Comparison of ENCODE assay signal across 21 cellular contexts in the genomic region with DNA sequence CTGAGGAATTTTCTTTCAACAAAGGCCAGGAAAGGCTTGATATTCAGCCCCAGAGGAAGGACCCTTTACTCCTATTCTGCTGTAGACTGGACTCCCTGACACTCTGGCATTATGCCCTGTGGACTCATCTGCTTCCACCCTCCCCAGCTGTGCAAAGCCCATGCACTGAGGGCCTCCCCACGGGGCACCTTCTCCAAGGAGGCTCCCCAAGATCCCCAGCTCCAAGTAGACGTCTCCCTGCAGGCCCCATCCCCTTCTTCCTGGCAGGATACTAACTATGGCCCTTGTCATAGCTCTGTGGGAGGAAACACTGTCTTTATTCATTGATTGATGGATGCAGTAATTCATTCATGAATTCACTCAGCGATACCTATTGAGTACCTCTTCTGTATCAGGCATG. TPM values are rescaled to one million over a fixed set of nuclear protein-coding genes. Genes with fewer than 3 reads are reported as not detected.
DNase-seq lines count a peak whose midpoint lies in the region; ATAC-seq and TF ChIP-seq lines count a peak whose summit lies in the region.
"Had no signal": no experiment of that assay in that cellular context is flagged by ENCODE, and none has a peak within 500 bp of the region (broad histone marks: within the 10 kb centered on the region; RNA-seq: fewer than 3 reads in every experiment).

No MANE protein-coding gene starts in this region.

- no peaks in the 10 kb centered on the region for H3K27me3 ChIP-seq in H7 (ENCODE audit: control insufficient read depth, insufficient read depth, low read length)
- no peaks in the 10 kb centered on the region for H3K27me3 ChIP-seq in sigmoid colon

- POLR2A ChIA-PET in activated CD4-positive, alpha-beta memory T cell treated with anti-CD3 and anti-CD28 coated beads for 36 hours (lab: Charles Lee), result interaction anchor here (0.6 kb wide), 1 partner anchor 30 kb away, joined by 3 read pairs; no protein-coding TSS in a partner anchor

- WGBS in sigmoid colon, 2 donors, result 81 to 83% methylated on average over 3 of the region's 3 CpGs

- no peak overlapping the region for H3K27ac ChIP-seq in sigmoid colon
- H3K27ac ChIP-seq: HL-60, KMS-11 had no signal

- no peak for TF ChIP-seq CTCF in CD14-positive monocyte (IDR thresholded peaks at IDR 0.05)
- no peak for TF ChIP-seq CTCF in chondrocyte (IDR thresholded peaks at IDR 0.05)
- no peak for TF ChIP-seq CTCF in sigmoid colon (IDR thresholded peaks at IDR 0.05)

- no peaks in the 10 kb centered on the region for H3K36me3 Mint-ChIP-seq in CD14-positive monocyte
- no peaks in the 10 kb centered on the region for H3K36me3 Mint-ChIP-seq in chondrocyte (ENCODE audit: low read depth)
- H3K36me3 Mint-ChIP-seq in activated CD4-positive, alpha-beta memory T cell treated with anti-CD3 and anti-CD28 coated beads for 36 hours, result no peaks in the 10 kb centered on the region

- intact Hi-C loops in CD14-positive monocyte (cut with micrococcal nuclease), result loop anchor here in 1 of 2 donors (10.0 kb wide), 1 partner anchor 282 kb away; no protein-coding TSS in a partner anchor
- intact Hi-C loops in sigmoid colon (cut with DNase I), result no loop called here
- intact Hi-C loops in activated CD4-positive, alpha-beta memory T cell treated with anti-CD3 and anti-CD28 coated beads for 36 hours (cut with micrococcal nuclease), result no loop called here

- H3K27ac Mint-ChIP-seq in CD14-positive monocyte (no peak overlapping the region), chondrocyte (ENCODE audit: unreplicated experiment) (no peak overlapping the region)
- H3K27ac Mint-ChIP-seq in activated CD4-positive, alpha-beta memory T cell treated with anti-CD3 and anti-CD28 coated beads for 36 hours, result no peak overlapping the region
- no peak overlapping the region for H3K27ac Mint-ChIP-seq in stimulated activated naive CD8-positive, alpha-beta T cell treated with anti-CD3 and anti-CD28 coated beads, Interleukin-15, amount 100 ng/mL, for 72 hours

- peaks cover 0 to 23% (median 20%) of the 10 kb centered on the region in 4 donors for H3K4me1 ChIP-seq in sigmoid colon

- H3K27me3 Mint-ChIP-seq in CD14-positive monocyte (ENCODE audit: low read depth in 3 of 3) (peaks cover 8 to 10% (median 9%) of the 10 kb centered on the region in 3 donors), chondrocyte (ENCODE audit: low read depth) (no peaks in the 10 kb centered on the region)
- no peaks in the 10 kb centered on the region for H3K27me3 Mint-ChIP-seq in activated CD4-positive, alpha-beta memory T cell treated with anti-CD3 and anti-CD28 coated beads for 36 hours
- H3K27me3 Mint-ChIP-seq in stimulated activated naive CD8-positive, alpha-beta T cell treated with anti-CD3 and anti-CD28 coated beads, Interleukin-15, amount 100 ng/mL, for 72 hours, result no peaks in the 10 kb centered on the region

- CTCF ChIA-PET in activated CD4-positive, alpha-beta memory T cell treated with anti-CD3 and anti-CD28 coated beads for 36 hours (lab: Charles Lee), result interaction anchor here (1.2 kb wide), 1 partner anchor 45 kb away, joined by 3 read pairs; no protein-coding TSS in a partner anchor

- TF ChIP-seq EP300 in sigmoid colon (IDR thresholded peaks at IDR 0.05), result no peak

- TF ChIP-seq POLR2A in sigmoid colon (IDR thresholded peaks at IDR 0.05), result no peak

- H3K9me3 ChIP-seq in sigmoid colon, result no peaks in the 10 kb centered on the region

- DNase-seq in CD14-positive monocyte (ENCODE audit: low spot score) (peak; percentile 13), H7 (peak; percentile 6), chondrocyte (ENCODE audit: low spot score) (peak; percentile 43), sigmoid colon (peak; percentile 63)
- no peak for DNase-seq in stimulated activated CD4-positive, alpha-beta T cell treated with anti-CD3 and anti-CD28 coated beads, Interleukin-4, amount 100 ng/mL, for 1 hour
- no peak for DNase-seq in activated CD4-positive, alpha-beta memory T cell treated with anti-CD3 and anti-CD28 coated beads for 36 hours
- DNase-seq in stimulated activated naive CD8-positive, alpha-beta T cell treated with anti-CD3 and anti-CD28 coated beads, Interleukin-15, amount 100 ng/mL, for 72 hours, result no peak
- DNase-seq: ACHN, C1 segment of cervical spinal cord, DMS79, H9, NCI-H1417, NCI-H187, NCI-H2107, NCI-H510A, NCI-H774, OCI-M1, RPMI8226 had no signal

- H3K4me3 Mint-ChIP-seq in CD14-positive monocyte (no peak overlapping the region), chondrocyte (ENCODE audit: unreplicated experiment) (no peak overlapping the region)
- no peak overlapping the region for H3K4me3 Mint-ChIP-seq in activated CD4-positive, alpha-beta memory T cell treated with anti-CD3 and anti-CD28 coated beads for 36 hours
- no peak overlapping the region for H3K4me3 Mint-ChIP-seq in stimulated activated naive CD8-positive, alpha-beta T cell treated with anti-CD3 and anti-CD28 coated beads, Interleukin-15, amount 100 ng/mL, for 72 hours
- H3K4me3 Mint-ChIP-seq: H9 had no signal

- peaks cover 41% of the 10 kb centered on the region for H3K4me1 Mint-ChIP-seq in CD14-positive monocyte
- H3K4me1 Mint-ChIP-seq in chondrocyte (ENCODE audit: low read depth), result peaks cover 23% of the 10 kb centered on the region
- peaks cover 23% of the 10 kb centered on the region for H3K4me1 Mint-ChIP-seq in activated CD4-positive, alpha-beta memory T cell treated with anti-CD3 and anti-CD28 coated beads for 36 hours (ENCODE audit: low read depth)
- peaks cover 35% of the 10 kb centered on the region for H3K4me1 Mint-ChIP-seq in stimulated activated naive CD8-positive, alpha-beta T cell treated with anti-CD3 and anti-CD28 coated beads, Interleukin-15, amount 100 ng/mL, for 72 hours

- H3K36me3 ChIP-seq in H7 (replicated peaks; ENCODE audit: control insufficient read depth, insufficient read depth, low read length) (no peaks in the 10 kb centered on the region), sigmoid colon (no peaks in the 10 kb centered on the region)

- no peak for ATAC-seq in stimulated activated naive CD8-positive, alpha-beta T cell treated with anti-CD3 and anti-CD28 coated beads, Interleukin-15, amount 100 ng/mL, for 72 hours

- H3K9me3 Mint-ChIP-seq in CD14-positive monocyte (peaks cover 0 to 6% (median 0%) of the 10 kb centered on the region in 7 donors), chondrocyte (ENCODE audit: low read depth) (no peaks in the 10 kb centered on the region)
- peaks cover 2% of the 10 kb centered on the region for H3K9me3 Mint-ChIP-seq in activated CD4-positive, alpha-beta memory T cell treated with anti-CD3 and anti-CD28 coated beads for 36 hours
- H3K9me3 Mint-ChIP-seq in stimulated activated naive CD8-positive, alpha-beta T cell treated with anti-CD3 and anti-CD28 coated beads, Interleukin-15, amount 100 ng/mL, for 72 hours, result peaks cover 0 to 5% of the 10 kb centered on the region in 2 donors

- H3K4me3 ChIP-seq in H7 (ENCODE audit: insufficient read depth, low read depth, low read length) (no peak overlapping the region), sigmoid colon (no peak overlapping the region)

RNA-seq across cellular contexts. Expression of a gene that starts 15.3 kb away (rescaled TPM):
- 10 to 100 TPM in 1 of 2 donors, 1 to 10 TPM in 1; 7.6 to 13.6 TPM for polyA plus RNA-seq in CD14-positive monocyte
- 0.03 and 0.07 TPM in 2 replicates for total RNA-seq in H7 (2014; rRNA removed; shearing (Covaris generic))
- 2.1 to 4.6 TPM (median 4.6 TPM) in 3 replicates for total RNA-seq in chondrocyte
- 10 to 100 TPM; 15.8 to 28.2 (median 17.0) TPM for total RNA-seq in sigmoid colon
- 10 to 100 TPM in 1 of 3 donors, 1 to 10 TPM in 2; 4.2 to 24.3 (median 7.9) TPM for polyA plus RNA-seq in sigmoid colon
- total RNA-seq in activated CD4-positive, alpha-beta memory T cell treated with anti-CD3 and anti-CD28 coated beads for 36 hours, result 10 to 100 TPM; 26.7 to 27.7 TPM

RNA-seq across cellular contexts. Expression of a gene that starts 15.8 kb away (rescaled TPM):
- not detected for polyA plus RNA-seq in CD14-positive monocyte
- 0.35 and 0.70 TPM in 2 replicates for total RNA-seq in H7 (2014; rRNA removed; shearing (Covaris generic))
- total RNA-seq in chondrocyte, result not detected in 3 replicates
- total RNA-seq in sigmoid colon, result 10 to 100 TPM in 1 of 4 donors, 1 to 10 TPM in 1, under 1 TPM in 1, not detected in 1; 0.68 to 12.8 (median 1.9) TPM
- 10 to 100 TPM in 2 of 3 donors, 1 to 10 TPM in 1; 7.9 to 84.7 (median 59.4) TPM for polyA plus RNA-seq in sigmoid colon
- total RNA-seq in activated CD4-positive, alpha-beta memory T cell treated with anti-CD3 and anti-CD28 coated beads for 36 hours, result not detected
- total RNA-seq: HT1080 had no signal

Comparison
In these comparisons a context has a peak if more than half of its experiments do, and no peak if none do; other contexts are left out.
1. DNase-seq: peak in CD14-positive monocyte (single experiment), H7 (single experiment), chondrocyte (single experiment) and sigmoid colon (single experiment); none in stimulated activated CD4-positive, alpha-beta T cell treated with anti-CD3 and anti-CD28 coated beads, Interleukin-4, amount 100 ng/mL, for 1 hour (single experiment), activated CD4-positive, alpha-beta memory T cell treated with anti-CD3 and anti-CD28 coated beads for 36 hours (single experiment) and stimulated activated naive CD8-positive, alpha-beta T cell treated with anti-CD3 and anti-CD28 coated beads, Interleukin-15, amount 100 ng/mL, for 72 hours (0 of 2).